In genomic region chr6:42372699-42373098, GRCh38 we compare ENCODE assay signal across 20 cellular contexts.
DNase-seq lines count a peak whose midpoint lies in the region; ATAC-seq and TF ChIP-seq lines count a peak whose summit lies in the region.
"Had no signal": no experiment of that assay in that cellular context is flagged by ENCODE, and none has a peak within 500 bp of the region (broad histone marks: within the 10 kb centered on the region; RNA-seq: fewer than 3 reads in every experiment).

No MANE protein-coding gene starts in this region.

- no peak for TF ChIP-seq CTCF in RWPE1 (conservative IDR thresholded peaks at IDR 0.05; ENCODE audit: low read depth)

- H3K9me3 Mint-ChIP-seq in activated naive CD8-positive, alpha-beta T cell (ENCODE audit: low read depth), result no peaks in the 10 kb centered on the region
- peaks cover 2% of the 10 kb centered on the region for H3K9me3 Mint-ChIP-seq in activated naive CD8-positive, alpha-beta T cell treated with anti-CD3 and anti-CD28 coated beads for 36 hours
- H3K9me3 Mint-ChIP-seq in central memory CD8-positive, alpha-beta T cell, result no peaks in the 10 kb centered on the region
- H3K9me3 Mint-ChIP-seq in stimulated activated naive B cell treated with anti-CD40 and anti-IgM and Interleukin-4, amounts not matched to agents 10 μg/mL and 1 μg/mL and 100 μg/mL, for 72 hours, result peaks cover 4% of the 10 kb centered on the region in 2 donors
- H3K9me3 Mint-ChIP-seq: WTC11 had no signal

- DNase-seq in activated naive CD8-positive, alpha-beta T cell treated with anti-CD3 and anti-CD28 coated beads for 36 hours, result no peak
- DNase-seq in RWPE1 (ENCODE audit: low spot score) (no peak), NCI-H82 treated with DMSO at 0.1 percent for 48 hours (lab: John Stamatoyannopoulos, UW; ENCODE audit: unreplicated experiment) (no peak), epidermal melanocyte (ENCODE audit: insufficient read length, low spot score) (no peak)
- DNase-seq in central memory CD8-positive, alpha-beta T cell (ENCODE audit: low spot score in 2 of 2), result no peak
- no peak for DNase-seq in stimulated activated naive B cell treated with anti-CD40 and anti-IgM and Interleukin-4, amounts not matched to agents 10 μg/mL and 1 μg/mL and 100 μg/mL, for 72 hours
- no peak for DNase-seq in stimulated activated CD4-positive, alpha-beta T cell treated with anti-CD3 and anti-CD28 coated beads, Interleukin-12 subunit alpha, Interleukin-12 subunit beta, amount 100 ng/mL, for 4 hours
- DNase-seq: effector CD4-positive, alpha-beta T cell; head of caudate nucleus; Kasumi-1; lower lobe of right lung; NCI-H1436; NCI-H2171; NCI-H69; pancreas; SHP77 treated with DMSO at 0.1 percent for 48 hours; substantia nigra had no signal

- H3K4me1 Mint-ChIP-seq in activated naive CD8-positive, alpha-beta T cell (ENCODE audit: low read depth), result peaks cover 68% of the 10 kb centered on the region
- peaks cover 51% of the 10 kb centered on the region for H3K4me1 Mint-ChIP-seq in activated naive CD8-positive, alpha-beta T cell treated with anti-CD3 and anti-CD28 coated beads for 36 hours
- peaks cover 76% of the 10 kb centered on the region for H3K4me1 Mint-ChIP-seq in central memory CD8-positive, alpha-beta T cell
- peaks cover 33 to 45% of the 10 kb centered on the region in 2 donors for H3K4me1 Mint-ChIP-seq in stimulated activated naive B cell treated with anti-CD40 and anti-IgM and Interleukin-4, amounts not matched to agents 10 μg/mL and 1 μg/mL and 100 μg/mL, for 72 hours

- H3K4me3 Mint-ChIP-seq in activated naive CD8-positive, alpha-beta T cell, result no peak overlapping the region
- H3K4me3 Mint-ChIP-seq in activated naive CD8-positive, alpha-beta T cell treated with anti-CD3 and anti-CD28 coated beads for 36 hours, result no peak overlapping the region
- peak overlapping the region; percentile 48 for H3K4me3 Mint-ChIP-seq in central memory CD8-positive, alpha-beta T cell
- no peak overlapping the region for H3K4me3 Mint-ChIP-seq in stimulated activated naive B cell treated with anti-CD40 and anti-IgM and Interleukin-4, amounts not matched to agents 10 μg/mL and 1 μg/mL and 100 μg/mL, for 72 hours
- H3K4me3 Mint-ChIP-seq: WTC11 had no signal

- H3K27ac ChIP-seq in RWPE1, result peak overlapping the region; percentile 69
- H3K27ac ChIP-seq: lower lobe of right lung, pancreas had no signal

- H3K27me3 Mint-ChIP-seq in activated naive CD8-positive, alpha-beta T cell, result no peaks in the 10 kb centered on the region
- no peaks in the 10 kb centered on the region for H3K27me3 Mint-ChIP-seq in activated naive CD8-positive, alpha-beta T cell treated with anti-CD3 and anti-CD28 coated beads for 36 hours
- H3K27me3 Mint-ChIP-seq in central memory CD8-positive, alpha-beta T cell, result no peaks in the 10 kb centered on the region
- H3K27me3 Mint-ChIP-seq in stimulated activated naive B cell treated with anti-CD40 and anti-IgM and Interleukin-4, amounts not matched to agents 10 μg/mL and 1 μg/mL and 100 μg/mL, for 72 hours, result no peaks in the 10 kb centered on the region

- POLR2A ChIA-PET in RWPE1 (lab: Yijun Ruan, JAX; ENCODE audit: low non-redundant PET), result no interaction called here

- H3K27ac Mint-ChIP-seq in activated naive CD8-positive, alpha-beta T cell, result peak overlapping the region; percentile 75
- no peak overlapping the region for H3K27ac Mint-ChIP-seq in activated naive CD8-positive, alpha-beta T cell treated with anti-CD3 and anti-CD28 coated beads for 36 hours
- peak overlapping the region; percentile 88 for H3K27ac Mint-ChIP-seq in central memory CD8-positive, alpha-beta T cell (ENCODE audit: low read depth)
- H3K27ac Mint-ChIP-seq in stimulated activated naive B cell treated with anti-CD40 and anti-IgM and Interleukin-4, amounts not matched to agents 10 μg/mL and 1 μg/mL and 100 μg/mL, for 72 hours, result peak overlapping the region; percentile 26
- H3K27ac Mint-ChIP-seq: WTC11 had no signal

- no peak for ATAC-seq in central memory CD8-positive, alpha-beta T cell (replicated peaks; ENCODE audit: extremely low read depth, poor library complexity, severe bottlenecking)
- ATAC-seq in stimulated activated naive B cell treated with anti-CD40 and anti-IgM and Interleukin-4, amounts not matched to agents 10 μg/mL and 1 μg/mL and 100 μg/mL, for 72 hours (replicated peaks), result no peak
- ATAC-seq: pancreas, sciatic nerve, WTC11 had no signal

- peaks cover 3% of the 10 kb centered on the region for H3K36me3 Mint-ChIP-seq in activated naive CD8-positive, alpha-beta T cell
- peaks cover 10% of the 10 kb centered on the region for H3K36me3 Mint-ChIP-seq in activated naive CD8-positive, alpha-beta T cell treated with anti-CD3 and anti-CD28 coated beads for 36 hours
- peaks cover 7% of the 10 kb centered on the region for H3K36me3 Mint-ChIP-seq in central memory CD8-positive, alpha-beta T cell (ENCODE audit: insufficient read depth)
- H3K36me3 Mint-ChIP-seq in stimulated activated naive B cell treated with anti-CD40 and anti-IgM and Interleukin-4, amounts not matched to agents 10 μg/mL and 1 μg/mL and 100 μg/mL, for 72 hours, result peaks cover 3% of the 10 kb centered on the region in 2 donors
- H3K36me3 Mint-ChIP-seq: WTC11 had no signal

- CTCF ChIA-PET in RWPE1 (lab: Yijun Ruan, JAX), result no interaction called here
